Comparison of ENCODE assay signal across 29 cellular contexts in genomic region chr7:46490406-46490805, GRCh38.
"Had no signal": no experiment of that assay in that cellular context is flagged by ENCODE, and none has a peak within 500 bp of the region (broad histone marks: within the 10 kb centered on the region; RNA-seq: fewer than 3 reads in every experiment).

No MANE protein-coding gene starts in this region.

- H3K4me3 ChIP-seq: dorsolateral prefrontal cortex, gastroesophageal sphincter, heart left ventricle, hepatocyte, lung, mucosa of descending colon, right atrium auricular region, sigmoid colon, thoracic aorta, tibial nerve, upper lobe of right lung, uterus had no signal

- H3K36me3 Mint-ChIP-seq: naive B cell; natural killer cell treated with Interleukin-12 subunit alpha and Interleukin-12 subunit beta and Interleukin-15 and Interleukin-18, amount 100 ng/mL, for 72 hours; stimulated activated naive B cell treated with anti-CD40 and anti-IgM and Interleukin-4, amounts not matched to agents 10 μg/mL and 1 μg/mL and 100 μg/mL, for 72 hours had no signal

- H3K4me1 ChIP-seq: parathyroid adenoma, upper lobe of right lung had no signal

- H3K27me3 Mint-ChIP-seq: naive B cell; natural killer cell treated with Interleukin-12 subunit alpha and Interleukin-12 subunit beta and Interleukin-15 and Interleukin-18, amount 100 ng/mL, for 72 hours; progenitor cell of endocrine pancreas; stimulated activated naive B cell treated with anti-CD40 and anti-IgM and Interleukin-4, amounts not matched to agents 10 μg/mL and 1 μg/mL and 100 μg/mL, for 72 hours; stimulated activated naive CD8-positive, alpha-beta T cell treated with anti-CD3 and anti-CD28 coated beads, Interleukin-15, Interleukin-2, amounts not matched to agents 100 ng/mL and 50 ng/mL, for 24 hours had no signal

- H3K27ac Mint-ChIP-seq: mesothelial cell of epicardium; naive B cell; natural killer cell treated with Interleukin-12 subunit alpha and Interleukin-12 subunit beta and Interleukin-15 and Interleukin-18, amount 100 ng/mL, for 72 hours; progenitor cell of endocrine pancreas; stimulated activated naive B cell treated with anti-CD40 and anti-IgM and Interleukin-4, amounts not matched to agents 10 μg/mL and 1 μg/mL and 100 μg/mL, for 72 hours; stimulated activated naive CD8-positive, alpha-beta T cell treated with anti-CD3 and anti-CD28 coated beads, Interleukin-15, Interleukin-2, amounts not matched to agents 100 ng/mL and 50 ng/mL, for 24 hours had no signal

- H3K4me1 Mint-ChIP-seq: naive B cell; neural crest cell; stimulated activated naive B cell treated with anti-CD40 and anti-IgM and Interleukin-4, amounts not matched to agents 10 μg/mL and 1 μg/mL and 100 μg/mL, for 72 hours had no signal

- H3K27me3 ChIP-seq: foreskin keratinocyte, gastroesophageal sphincter, heart left ventricle, hepatocyte, neutrophil, right atrium auricular region, sigmoid colon, tibial nerve, upper lobe of right lung, uterus had no signal

- ATAC-seq: esophagus mucosa; foreskin keratinocyte; gastroesophageal sphincter; heart left ventricle; left lobe of liver; mucosa of descending colon; natural killer cell treated with Interleukin-12 subunit alpha and Interleukin-12 subunit beta and Interleukin-15 and Interleukin-18, amount 100 ng/mL, for 72 hours; stimulated activated naive B cell treated with anti-CD40 and anti-IgM and Interleukin-4, amounts not matched to agents 10 μg/mL and 1 μg/mL and 100 μg/mL, for 72 hours; upper lobe of right lung had no signal

- H3K4me3 Mint-ChIP-seq: mesothelial cell of epicardium; naive B cell; natural killer cell treated with Interleukin-12 subunit alpha and Interleukin-12 subunit beta and Interleukin-15 and Interleukin-18, amount 100 ng/mL, for 72 hours; neural crest cell; stimulated activated naive B cell treated with anti-CD40 and anti-IgM and Interleukin-4, amounts not matched to agents 10 μg/mL and 1 μg/mL and 100 μg/mL, for 72 hours; stimulated activated naive CD8-positive, alpha-beta T cell treated with anti-CD3 and anti-CD28 coated beads, Interleukin-15, Interleukin-2, amounts not matched to agents 100 ng/mL and 50 ng/mL, for 24 hours had no signal

- DNase-seq: dorsolateral prefrontal cortex; effector CD4-positive, alpha-beta T cell; foreskin keratinocyte; heart left ventricle; kidney; mesenchymal stem cell; mucosa of descending colon; naive B cell; sigmoid colon; stimulated activated CD4-positive, alpha-beta T cell treated with anti-CD3 and anti-CD28 coated beads, Interleukin-15, amount 100 ng/mL, for 24 hours; stimulated activated CD4-positive, alpha-beta T cell treated with anti-CD3 and anti-CD28 coated beads, Interleukin-2, amount 100 ng/mL, for 48 hours; stimulated activated naive B cell treated with anti-CD40 and anti-IgM and Interleukin-4, amounts not matched to agents 10 μg/mL and 1 μg/mL and 100 μg/mL, for 72 hours; upper lobe of right lung; uterus had no signal

- H3K9me3 ChIP-seq: gastroesophageal sphincter, heart left ventricle, mucosa of descending colon, neutrophil, right atrium auricular region, sigmoid colon, thoracic aorta, tibial nerve, upper lobe of right lung, uterus had no signal

- H2AFZ ChIP-seq: hepatocyte, parathyroid adenoma had no signal

- H3K36me3 ChIP-seq: gastroesophageal sphincter, heart left ventricle, neutrophil, right atrium auricular region, sigmoid colon, thoracic aorta, tibial nerve, upper lobe of right lung, uterus had no signal

- H3K9ac ChIP-seq: parathyroid adenoma had no signal

- H3K4me2 ChIP-seq: hepatocyte had no signal

- H3K27ac ChIP-seq: dorsolateral prefrontal cortex, foreskin keratinocyte, gastroesophageal sphincter, heart left ventricle, hepatocyte, neutrophil, parathyroid adenoma, right atrium auricular region, sigmoid colon, thoracic aorta, tibial nerve, upper lobe of right lung had no signal

- H3K79me2 ChIP-seq: hepatocyte, parathyroid adenoma had no signal
